7 cellular contexts compared by ENCODE assay signal in genomic region chr3:57060089-57060829, GRCh38. TPM values are rescaled to one million over a fixed set of nuclear protein-coding genes. Genes with fewer than 3 reads are reported as not detected.
A peak's percentile ranks its signal among the peaks of the same experiment; 100 is the strongest.
DNase-seq lines count a peak whose midpoint lies in the region; ATAC-seq, FAIRE-seq and TF ChIP-seq lines count a peak whose summit lies in the region.

Gene SPATA12 (plus strand): TSS chr3:57060664. CDS start chr3:57073695, 13,031 bp downstream.

- H3K27me3 Mint-ChIP-seq in effector memory CD8-positive, alpha-beta T cell, result peaks cover 6 to 15% of the 10 kb centered on the region in 2 donors

- H3K27me3 ChIP-seq in lung (ENCODE audit: control insufficient read depth, insufficient read depth), result no peaks in the 10 kb centered on the region

- H3K4me1 ChIP-seq in lung (ENCODE audit: control insufficient read depth in 2 of 2, insufficient read depth in 2 of 2, low read length in 2 of 2) (peaks cover 0 to 4% of the 10 kb centered on the region in 2 donors), urinary bladder (ENCODE audit: insufficient read depth) (no peaks in the 10 kb centered on the region)

- H3K4me3 Mint-ChIP-seq in effector memory CD8-positive, alpha-beta T cell, result no peak within 1 kb of the TSS

- peak; percentile 26 for ATAC-seq in effector memory CD8-positive, alpha-beta T cell (replicated peaks)
- ATAC-seq in lung (ENCODE audit: insufficient read depth, low FRiP score) (peak; percentile 89), HG02623 (IDR thresholded peaks at IDR 0.05; ENCODE audit: unreplicated experiment) (no peak)

- H3K36me3 Mint-ChIP-seq in effector memory CD8-positive, alpha-beta T cell (ENCODE audit: insufficient read depth), result no peaks in the 10 kb centered on the region

- TF ChIP-seq CTCF in lung (IDR thresholded peaks at IDR 0.05; ENCODE audit: control extremely low read depth, extremely low read depth), result no peak

- FAIRE-seq in H54 (lab: Jason Lieb, UNC), result peak; percentile 95

- H3K36me3 ChIP-seq in lung (ENCODE audit: control insufficient read depth in 2 of 2, insufficient read depth in 2 of 2, low read length in 2 of 2) (no peaks in the 10 kb centered on the region), urinary bladder (ENCODE audit: insufficient read depth) (no peaks in the 10 kb centered on the region)

- no peaks in the 10 kb centered on the region for H3K9me3 Mint-ChIP-seq in effector memory CD8-positive, alpha-beta T cell

- WGBS in lung, 2 donors, result 55 to 58% methylated on average over 11 of the region's 11 CpGs
- WGBS in urinary bladder, result 65% methylated on average over 11 of the region's 11 CpGs

- peak within 1 kb of the TSS in 1 of 2 donors; percentile 83 for H3K27ac ChIP-seq in lung (ENCODE audit: low read depth in 1 of 2, low read length in 1 of 2)
- H3K27ac ChIP-seq in urinary bladder (ENCODE audit: low read depth), result peak within 1 kb of the TSS; percentile 56

- no peak within 1 kb of the TSS for H3K27ac Mint-ChIP-seq in effector memory CD8-positive, alpha-beta T cell

- H3K4me1 Mint-ChIP-seq in effector memory CD8-positive, alpha-beta T cell (ENCODE audit: low read depth in 2 of 2), result no peaks in the 10 kb centered on the region

- peak; percentile 97 for DNase-seq in H54 (ENCODE audit: insufficient read length, low spot score)
- DNase-seq in NCI-H69 (lab: John Stamatoyannopoulos, UW), result peak; percentile 41
- no peak for DNase-seq in effector memory CD8-positive, alpha-beta T cell
- peak; percentile 72 for DNase-seq in lung (ENCODE audit: low spot score)
- DNase-seq in NCI-H1092 (lab: John Stamatoyannopoulos, UW), result no peak

- no peaks in the 10 kb centered on the region for H3K9me3 ChIP-seq in lung (ENCODE audit: control insufficient read depth in 2 of 2, insufficient read depth in 1 of 2, low read length in 1 of 2)

- H3K4me3 ChIP-seq in lung (no peak within 1 kb of the TSS), urinary bladder (ENCODE audit: low read depth, low read length) (no peak within 1 kb of the TSS)

- TF ChIP-seq POLR2A in H54 (IDR thresholded peaks at IDR 0.05; ENCODE audit: low read depth, low read length), result no peak

RNA-seq across cellular contexts. Expression of gene SPATA12, which starts in this region (rescaled TPM):
- total RNA-seq in lung (under 1 TPM in 1 of 2 donors, not detected in 1; 0.15 TPM), urinary bladder (not detected)
- polyA plus RNA-seq in lung (under 1 TPM; 0.08 TPM), urinary bladder (0.09 TPM)

Comparison
In these comparisons a context has a peak if more than half of its experiments do, and no peak if none do; other contexts are left out.
1. Peak in DNase-seq and ATAC-seq in lung; RNA of the gene not detected or under 1 TPM.
2. DNase-seq: peak in H54 (single experiment) and NCI-H69 (single experiment); none in effector memory CD8-positive, alpha-beta T cell (0 of 3) and NCI-H1092 (single experiment).